18 cellular contexts compared by ENCODE assay signal in the genomic region with DNA sequence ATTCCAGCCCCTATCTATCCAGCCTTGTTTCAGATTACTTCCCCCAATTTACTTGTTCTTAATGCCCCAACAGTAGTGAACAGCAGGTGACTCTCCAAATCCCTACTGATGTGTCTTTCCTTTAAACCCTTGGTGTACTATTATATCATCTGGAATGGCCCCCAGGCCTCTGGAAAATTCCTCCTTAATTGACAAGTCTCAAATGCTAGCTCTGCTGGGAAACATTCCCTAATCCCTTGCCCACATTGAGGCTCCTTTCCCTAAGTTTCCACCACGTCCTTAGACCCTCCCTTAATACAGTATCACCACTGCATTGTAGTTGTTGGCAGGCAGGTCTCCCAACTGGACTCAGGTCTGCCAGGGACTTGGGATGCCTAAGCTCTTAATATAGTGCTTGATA. TPM values are rescaled to one million over a fixed set of nuclear protein-coding genes. Genes with fewer than 3 reads are reported as not detected.
"Had no signal": no experiment of that assay in that cellular context is flagged by ENCODE, and none has a peak within 500 bp of the region (broad histone marks: within the 10 kb centered on the region; RNA-seq: fewer than 3 reads in every experiment).

No MANE protein-coding gene starts in this region.

- H3K36me3 ChIP-seq: cardiac muscle cell, left lung, upper lobe of left lung had no signal

- H3K9ac ChIP-seq: parathyroid adenoma had no signal

- H3K27ac ChIP-seq: cardiac muscle cell, parathyroid adenoma, upper lobe of left lung had no signal

- ATAC-seq: activated CD8-positive, alpha-beta T cell treated with anti-CD3 and anti-CD28 coated beads for 36 hours; activated T-cell treated with anti-CD3 and anti-CD28 coated beads, Interleukin-2, amount 50 U/mL, for 4 hours; esophagus mucosa; left lung; mucosa of descending colon; naive thymus-derived CD4-positive, alpha-beta T cell; stimulated activated naive CD8-positive, alpha-beta T cell treated with anti-CD3 and anti-CD28 coated beads, Interleukin-15, amount 100 ng/mL, for 72 hours had no signal

- DNase-seq: activated B cell treated with CpG ODN at 0.5 μM for 24 hours; activated CD4-positive, alpha-beta T cell treated with anti-CD3 and anti-CD28 coated beads for 48 hours; activated CD8-positive, alpha-beta T cell treated with anti-CD3 and anti-CD28 coated beads for 36 hours; activated effector memory CD4-positive, alpha-beta T cell treated with Interleukin-2 at 50 U/mL for 16 hours; activated naive CD4-positive, alpha-beta T cell treated with anti-CD3 and anti-CD28 coated beads, Interleukin-2, amount 50 U/mL, for 16 hours; activated T-cell treated with anti-CD3 and anti-CD28 coated beads, Interleukin-2, amount 50 U/mL, for 4 hours; hippocampal formation; kidney; left lung; mucosa of descending colon; naive thymus-derived CD4-positive, alpha-beta T cell; stimulated activated CD4-positive, alpha-beta T cell treated with anti-CD3 and anti-CD28 coated beads, Interleukin-1b, Interleukin-23, amount 100 ng/mL, for 48 hours; stimulated activated naive CD8-positive, alpha-beta T cell treated with anti-CD3 and anti-CD28 coated beads, Interleukin-15, amount 100 ng/mL, for 72 hours; upper lobe of left lung had no signal

- H3K4me1 ChIP-seq: left lung, parathyroid adenoma, upper lobe of left lung had no signal

- H3K4me3 ChIP-seq: cardiac muscle cell, left lung, mucosa of descending colon, upper lobe of left lung had no signal

- H3K9me3 ChIP-seq: left lung, mucosa of descending colon, upper lobe of left lung had no signal

- H3K27me3 ChIP-seq: cardiac muscle cell, left lung, upper lobe of left lung had no signal

- H2AFZ ChIP-seq: parathyroid adenoma had no signal

- H3K79me2 ChIP-seq: parathyroid adenoma had no signal

RNA-seq across cellular contexts. Expression of gene MYO3B, which starts 41.0 kb away (rescaled TPM):
- total RNA-seq: activated B cell treated with CpG ODN at 0.5 μM for 24 hours, cardiac muscle cell, glomerular endothelial cell had no signal
- polyA plus RNA-seq: cardiac muscle cell; naive thymus-derived CD4-positive, alpha-beta T cell had no signal
